Comparison of ENCODE assay signal across 8 cellular contexts in genomic region chr16:87490799-87491521, GRCh38. TPM values are rescaled to one million over a fixed set of nuclear protein-coding genes. Genes with fewer than 3 reads are reported as not detected.
DNase-seq lines count a peak whose midpoint lies in the region; ATAC-seq and TF ChIP-seq lines count a peak whose summit lies in the region.
"Not testable (repeated sequence)": the region's sequence is repeated elsewhere in the genome, so short reads cannot be mapped to it uniquely, and the experiment has no call there.

No MANE protein-coding gene starts in this region.

- DNase-seq in AG09309 (ENCODE audit: low read depth); activated B cell treated with CpG ODN at 0.5 μM for 24 hours; kidney epithelial cell (ENCODE audit: low read depth); progenitor cell of endocrine pancreas (ENCODE audit: low spot score, unreplicated experiment): not testable (repeated sequence)
- DNase-seq in activated effector memory CD4-positive, alpha-beta T cell treated with anti-CD3 and anti-CD28 coated beads, Interleukin-2, amount 50 U/mL, for 16 hours: peak; percentile 86
- peak; percentile 23 for DNase-seq in effector CD8-positive, alpha-beta T cell (lab: John Stamatoyannopoulos, UW)
- peak; percentile 78 for DNase-seq in stimulated activated CD8-positive, alpha-beta memory T cell treated with anti-CD3 and anti-CD28 coated beads, Interleukin-4, amount 100 ng/mL, for 48 hours

- CTCF ChIA-PET in activated B cell treated with CpG ODN at 0.5 μM for 24 hours (lab: Charles Lee): not testable (repeated sequence)

- H3K4me1 Mint-ChIP-seq in activated B cell treated with CpG ODN at 0.5 μM for 24 hours (peaks cover 31% of the 10 kb centered on the region), progenitor cell of endocrine pancreas (ENCODE audit: low read depth) (peaks cover 38% of the 10 kb centered on the region)

- not testable (repeated sequence) for TF ChIP-seq CTCF in AG09309 (IDR thresholded peaks at IDR 0.05; ENCODE audit: control insufficient read depth, insufficient read depth, low read depth, low read length, missing control alignments); activated B cell treated with CpG ODN at 0.5 μM for 24 hours (IDR thresholded peaks at IDR 0.05); kidney epithelial cell (IDR thresholded peaks at IDR 0.05; ENCODE audit: insufficient read depth, low read length, poor library complexity, severe bottlenecking); progenitor cell of endocrine pancreas (IDR thresholded peaks at IDR 0.05; ENCODE audit: unreplicated experiment)

- H3K4me3 Mint-ChIP-seq in activated B cell treated with CpG ODN at 0.5 μM for 24 hours (peak overlapping the region; percentile 70), progenitor cell of endocrine pancreas (ENCODE audit: low read depth) (peak overlapping the region; percentile 73)

- not testable (repeated sequence) for H3K9me3 Mint-ChIP-seq in activated B cell treated with CpG ODN at 0.5 μM for 24 hours; progenitor cell of endocrine pancreas (ENCODE audit: low read depth)

- intact Hi-C loops in activated B cell treated with CpG ODN at 0.5 μM for 24 hours (cut with micrococcal nuclease): loop anchor here (10.0 kb wide), 5 partner anchors 214 to 1936 kb away; partner anchors contain the start of genes BANP and C16orf74

- H3K27ac ChIP-seq in HUES64 (ENCODE audit: low read depth, low read length): not testable (repeated sequence)

- POLR2A ChIA-PET in activated B cell treated with CpG ODN at 0.5 μM for 24 hours (lab: Charles Lee): interaction anchor here (0.5 kb wide), 1 partner anchor 1693 kb away, joined by 3 read pairs; no protein-coding TSS in a partner anchor

- not testable (repeated sequence) for H3K9me3 ChIP-seq in HUES64 (ENCODE audit: insufficient read depth, low read depth, low read length)

- H3K36me3 Mint-ChIP-seq in activated B cell treated with CpG ODN at 0.5 μM for 24 hours (ENCODE audit: low read depth); progenitor cell of endocrine pancreas (ENCODE audit: insufficient read depth): not testable (repeated sequence)

- H3K4me3 ChIP-seq in AG09309 (ENCODE audit: control insufficient read depth, low read depth, low read length) (peak overlapping the region; percentile 59), HUES64 (ENCODE audit: low read length) (peak overlapping the region; percentile 63), kidney epithelial cell (ENCODE audit: low read depth, low read length) (peak overlapping the region; percentile 43)

- H3K4me1 ChIP-seq in HUES64 (ENCODE audit: insufficient read depth, low read length): peaks cover 20% of the 10 kb centered on the region

- WGBS in HUES64: 34% methylated on average over 45 of the region's 45 CpGs

- peak overlapping the region; percentile 35 for H3K27ac Mint-ChIP-seq in activated B cell treated with CpG ODN at 0.5 μM for 24 hours
- H3K27ac Mint-ChIP-seq in progenitor cell of endocrine pancreas: peak overlapping the region; percentile 62

- peaks cover 17% of the 10 kb centered on the region for H3K27me3 Mint-ChIP-seq in activated B cell treated with CpG ODN at 0.5 μM for 24 hours
- not testable (repeated sequence) for H3K27me3 Mint-ChIP-seq in progenitor cell of endocrine pancreas

- peak overlapping the region; percentile 50; the same call in 1 of the 2 replicates for H3K9ac ChIP-seq in HUES64 (ENCODE audit: low read depth, low read length)

- not testable (repeated sequence) for ATAC-seq in activated B cell treated with CpG ODN at 0.5 μM for 24 hours (ENCODE audit: low read depth)

- H3K36me3 ChIP-seq in HUES64 (ENCODE audit: insufficient read depth, low read length); kidney epithelial cell (ENCODE audit: control insufficient read depth, insufficient read depth, low read length): not testable (repeated sequence)

- H3K27me3 ChIP-seq in HUES64 (ENCODE audit: insufficient read depth, low read length): peaks cover 11% of the 10 kb centered on the region
- not testable (repeated sequence) for H3K27me3 ChIP-seq in kidney epithelial cell (ENCODE audit: control insufficient read depth, insufficient read depth, low read length)

RNA-seq across cellular contexts. Expression of gene ZCCHC14, which starts 1.9 kb away (rescaled TPM):
- 16.3 TPM for polyA plus RNA-seq in HUES64 (2013, experiment 1 of 2)
- 19.3 TPM for polyA plus RNA-seq in HUES64 (2013, experiment 2 of 2)
- total RNA-seq in activated B cell treated with CpG ODN at 0.5 μM for 24 hours (3.4 and 3.8 TPM in 2 replicates), kidney epithelial cell (34.6 and 41.6 TPM in 2 replicates), progenitor cell of endocrine pancreas (40.5 and 42.4 TPM in 2 replicates)
